In genomic region chr4:118277243-118277642, GRCh38 we compare ENCODE assay signal across 13 cellular contexts.
DNase-seq lines count a peak whose midpoint lies in the region; ATAC-seq and TF ChIP-seq lines count a peak whose summit lies in the region.
"Had no signal": no experiment of that assay in that cellular context is flagged by ENCODE, and none has a peak within 500 bp of the region (broad histone marks: within the 10 kb centered on the region; RNA-seq: fewer than 3 reads in every experiment).

No MANE protein-coding gene starts in this region.

- peak overlapping the region; percentile 96 for H3K4me2 ChIP-seq in PC-3 (ENCODE audit: low read length)

- no peak overlapping the region for H3K9ac ChIP-seq in PC-3 (ENCODE audit: low read length)

- H3K4me1 ChIP-seq in PC-3 (ENCODE audit: insufficient read depth, low read length) (peaks cover 15% of the 10 kb centered on the region), gastroesophageal sphincter (peaks cover 0 to 32% (median 0%) of the 10 kb centered on the region in 3 donors)

- H3K9me2 ChIP-seq in PC-3 (replicated peaks; ENCODE audit: low read length): no peaks in the 10 kb centered on the region

- DNase-seq in activated T-cell treated with anti-CD3 and anti-CD28 coated beads, Interleukin-2, amount 50 U/mL, for 4 hours: no peak
- DNase-seq in activated T-cell treated with anti-CD3 and anti-CD28 coated beads for 4 hours: no peak
- no peak for DNase-seq in PC-3
- DNase-seq in immature natural killer cell: no peak
- no peak for DNase-seq in H7
- DNase-seq: activated effector memory CD4-positive, alpha-beta T cell treated with Interleukin-2 at 50 U/mL for 16 hours; AML-193; posterior cingulate gyrus; stimulated activated CD4-positive, alpha-beta T cell treated with anti-CD3 and anti-CD28 coated beads, Interleukin-4, amount 100 ng/mL, for 24 hours had no signal

- peaks cover 27% of the 10 kb centered on the region for H4K20me1 ChIP-seq in PC-3 (ENCODE audit: low read length)

- peak overlapping the region; percentile 19 for H3K4me3 Mint-ChIP-seq in activated T-cell treated with anti-CD3 and anti-CD28 coated beads, Interleukin-2, amount 50 U/mL, for 4 hours
- peak overlapping the region; percentile 19 to 99 (median 94) for H3K4me3 Mint-ChIP-seq in immature natural killer cell
- H3K4me3 Mint-ChIP-seq in stimulated activated memory B cell treated with anti-CD40 and anti-IgM and Interleukin-4, amounts not matched to agents 10 μg/mL and 1 μg/mL and 100 μg/mL, for 72 hours: no peak overlapping the region

- peaks cover 30% of the 10 kb centered on the region for H3K36me3 Mint-ChIP-seq in activated T-cell treated with anti-CD3 and anti-CD28 coated beads, Interleukin-2, amount 50 U/mL, for 4 hours (ENCODE audit: insufficient read depth)
- peaks cover 0 to 7% (median 7%) of the 10 kb centered on the region in 3 donors for H3K36me3 Mint-ChIP-seq in immature natural killer cell
- peaks cover 27% of the 10 kb centered on the region for H3K36me3 Mint-ChIP-seq in stimulated activated memory B cell treated with anti-CD40 and anti-IgM and Interleukin-4, amounts not matched to agents 10 μg/mL and 1 μg/mL and 100 μg/mL, for 72 hours

- TF ChIP-seq POLR2A in gastroesophageal sphincter (IDR thresholded peaks at IDR 0.05): no peak

- BruUV-seq in PC-3 (replicated peaks; lab: Mats Ljungman, UMichigan): no TSS peak

- H3K27ac Mint-ChIP-seq in immature natural killer cell: peak overlapping the region in 5 of 6 donors; percentile 98 to 100 (median 99)
- peak overlapping the region; percentile 95 for H3K27ac Mint-ChIP-seq in stimulated activated memory B cell treated with anti-CD40 and anti-IgM and Interleukin-4, amounts not matched to agents 10 μg/mL and 1 μg/mL and 100 μg/mL, for 72 hours

- no peak for TF ChIP-seq EP300 in gastroesophageal sphincter (IDR thresholded peaks at IDR 0.05)

- peaks cover 30% of the 10 kb centered on the region for H3K4me1 Mint-ChIP-seq in activated T-cell treated with anti-CD3 and anti-CD28 coated beads, Interleukin-2, amount 50 U/mL, for 4 hours (ENCODE audit: low read depth)
- peaks cover 37 to 52% of the 10 kb centered on the region in 2 donors for H3K4me1 Mint-ChIP-seq in immature natural killer cell
- H3K4me1 Mint-ChIP-seq in stimulated activated memory B cell treated with anti-CD40 and anti-IgM and Interleukin-4, amounts not matched to agents 10 μg/mL and 1 μg/mL and 100 μg/mL, for 72 hours: peaks cover 33% of the 10 kb centered on the region

- intact Hi-C loops in PC-3 (cut with micrococcal nuclease): loop anchor here (10.0 kb wide), 1 partner anchor 1142 kb away; no protein-coding TSS in a partner anchor

- H2AFZ ChIP-seq in PC-3 (ENCODE audit: low read length): no peak overlapping the region

- H3K9me3 ChIP-seq in PC-3 (ENCODE audit: low read length) (no peaks in the 10 kb centered on the region), gastroesophageal sphincter (no peaks in the 10 kb centered on the region)

- no peak overlapping the region for H3K27ac ChIP-seq in PC-3 (ENCODE audit: low read length)
- no peak overlapping the region for H3K27ac ChIP-seq in gastroesophageal sphincter

- H3F3A ChIP-seq in PC-3 (ENCODE audit: low read length, unreplicated experiment): peaks cover 24% of the 10 kb centered on the region

- H3K27me3 Mint-ChIP-seq in activated T-cell treated with anti-CD3 and anti-CD28 coated beads, Interleukin-2, amount 50 U/mL, for 4 hours (ENCODE audit: low read depth): no peaks in the 10 kb centered on the region
- H3K27me3 Mint-ChIP-seq in immature natural killer cell (ENCODE audit: low read depth in 3 of 3): peaks cover 11 to 18% (median 12%) of the 10 kb centered on the region in 3 donors
- no peaks in the 10 kb centered on the region for H3K27me3 Mint-ChIP-seq in stimulated activated memory B cell treated with anti-CD40 and anti-IgM and Interleukin-4, amounts not matched to agents 10 μg/mL and 1 μg/mL and 100 μg/mL, for 72 hours

- WGBS in gastroesophageal sphincter (ENCODE audit: low coverage in 1 of 2), 2 donors: 89% methylated on average over 2 to 4 of the region's 4 CpGs

- TF ChIP-seq CTCF in PC-3 (conservative IDR thresholded peaks at IDR 0.05; ENCODE audit: low read depth, low read length) (no peak), gastroesophageal sphincter (IDR thresholded peaks at IDR 0.05) (no peak)

- CTCF ChIA-PET in PC-3 (lab: Charles Lee): no interaction called here

- H3K79me2 ChIP-seq in PC-3 (ENCODE audit: low read length): peaks cover 21% of the 10 kb centered on the region

- H3K36me3 ChIP-seq in PC-3 (ENCODE audit: low read depth, low read length) (peaks cover 27% of the 10 kb centered on the region), H7 (replicated peaks; ENCODE audit: control insufficient read depth, insufficient read depth, low read length) (peaks cover 5% of the 10 kb centered on the region; the same call in 1 of the 2 replicates), gastroesophageal sphincter (peaks cover 0 to 2% of the 10 kb centered on the region in 2 donors)

- no peak for ATAC-seq in activated T-cell treated with anti-CD3 and anti-CD28 coated beads, Interleukin-2, amount 50 U/mL, for 4 hours
- no peak for ATAC-seq in PC-3
- no peak for ATAC-seq in stimulated activated memory B cell treated with anti-CD40 and anti-IgM and Interleukin-4, amounts not matched to agents 10 μg/mL and 1 μg/mL and 100 μg/mL, for 72 hours
- no peak for ATAC-seq in GM18502 (IDR thresholded peaks at IDR 0.05; ENCODE audit: poor library complexity, unreplicated experiment)
- ATAC-seq in gastroesophageal sphincter: no peak
- ATAC-seq: Right ventricle myocardium inferior had no signal

- no peaks in the 10 kb centered on the region for H3K9me3 Mint-ChIP-seq in activated T-cell treated with anti-CD3 and anti-CD28 coated beads, Interleukin-2, amount 50 U/mL, for 4 hours
- no peaks in the 10 kb centered on the region for H3K9me3 Mint-ChIP-seq in immature natural killer cell
- no peaks in the 10 kb centered on the region for H3K9me3 Mint-ChIP-seq in stimulated activated memory B cell treated with anti-CD40 and anti-IgM and Interleukin-4, amounts not matched to agents 10 μg/mL and 1 μg/mL and 100 μg/mL, for 72 hours

- H3K27me3 ChIP-seq in PC-3 (ENCODE audit: low read length) (no peaks in the 10 kb centered on the region), H7 (ENCODE audit: control insufficient read depth, insufficient read depth, low read length) (no peaks in the 10 kb centered on the region), gastroesophageal sphincter (no peaks in the 10 kb centered on the region)

- POLR2A ChIA-PET in PC-3 (lab: Charles Lee; ENCODE audit: unreplicated experiment): no interaction called here

- H3K4me3 ChIP-seq in PC-3 (ENCODE audit: low read length) (peak overlapping the region; percentile 100), H7 (ENCODE audit: insufficient read depth, low read depth, low read length) (no peak overlapping the region), gastroesophageal sphincter (no peak overlapping the region)
